ENCODE assay signal across 2 cellular contexts in the genomic region with DNA sequence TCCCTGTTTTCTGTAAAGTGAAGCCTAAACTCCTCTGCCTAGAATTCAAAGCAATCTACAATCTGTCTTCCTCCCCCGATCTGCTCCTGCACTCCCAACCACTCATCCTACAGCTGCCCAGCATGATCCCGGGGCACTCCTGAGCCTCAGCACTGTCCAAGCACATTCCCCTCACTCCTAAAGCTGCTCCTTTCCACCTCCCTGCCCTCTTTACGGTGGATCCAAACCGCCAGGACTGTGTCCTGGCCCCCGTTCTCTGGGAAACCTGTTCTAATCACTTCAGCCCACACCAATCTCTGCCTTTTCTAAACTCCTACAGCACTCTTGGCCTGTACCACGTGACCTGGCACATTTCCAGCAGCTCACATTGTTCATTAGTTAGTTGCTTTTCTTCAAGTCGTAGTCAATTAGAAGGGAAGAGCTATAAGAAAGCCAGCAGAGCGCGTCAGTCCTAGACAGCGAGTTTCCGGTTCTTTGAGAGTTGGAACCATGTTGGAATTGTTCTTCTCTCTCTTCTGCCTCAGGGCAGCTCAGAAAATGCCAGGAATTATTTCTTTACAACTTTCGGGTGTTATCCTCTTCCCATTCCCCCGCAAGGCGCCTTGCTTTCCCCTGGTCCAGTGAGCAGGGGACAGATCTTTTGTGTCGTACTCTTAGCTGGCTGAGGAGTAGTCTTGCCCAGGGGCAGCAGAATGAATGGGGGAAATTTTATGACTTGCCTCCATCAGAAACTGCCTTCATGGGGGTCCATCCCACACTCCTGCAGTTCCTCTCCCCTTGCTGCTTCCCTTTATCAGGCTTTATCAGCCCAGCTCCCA.
TF ChIP-seq lines count a peak whose summit lies in the region.

No MANE protein-coding gene starts in this region.

TF ChIP-seq in HEK293, 187 proteins besides CTCF, POLR2A, EP300 and RAD21 (continued from another document and continues in another):
- no peak for TF ChIP-seq ZNF341 (tag by site-specific recombination; IDR thresholded peaks at IDR 0.05; ENCODE audit: low read depth)
- peak; percentile 76; the same call in 1 of the 2 replicates for TF ChIP-seq ZNF701 (tag by site-specific recombination; IDR thresholded peaks at IDR 0.05)
- TF ChIP-seq, protein P1, sequence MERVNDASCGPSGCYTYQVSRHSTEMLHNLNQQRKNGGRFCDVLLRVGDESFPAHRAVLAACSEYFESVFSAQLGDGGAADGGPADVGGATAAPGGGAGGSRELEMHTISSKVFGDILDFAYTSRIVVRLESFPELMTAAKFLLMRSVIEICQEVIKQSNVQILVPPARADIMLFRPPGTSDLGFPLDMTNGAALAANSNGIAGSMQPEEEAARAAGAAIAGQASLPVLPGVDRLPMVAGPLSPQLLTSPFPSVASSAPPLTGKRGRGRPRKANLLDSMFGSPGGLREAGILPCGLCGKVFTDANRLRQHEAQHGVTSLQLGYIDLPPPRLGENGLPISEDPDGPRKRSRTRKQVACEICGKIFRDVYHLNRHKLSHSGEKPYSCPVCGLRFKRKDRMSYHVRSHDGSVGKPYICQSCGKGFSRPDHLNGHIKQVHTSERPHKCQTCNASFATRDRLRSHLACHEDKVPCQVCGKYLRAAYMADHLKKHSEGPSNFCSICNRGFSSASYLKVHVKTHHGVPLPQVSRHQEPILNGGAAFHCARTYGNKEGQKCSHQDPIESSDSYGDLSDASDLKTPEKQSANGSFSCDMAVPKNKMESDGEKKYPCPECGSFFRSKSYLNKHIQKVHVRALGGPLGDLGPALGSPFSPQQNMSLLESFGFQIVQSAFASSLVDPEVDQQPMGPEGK (tag by site-specific recombination; IDR thresholded peaks at IDR 0.05) = no peak
- peak; percentile 71 for TF ChIP-seq GLIS1 (tag by site-specific recombination; IDR thresholded peaks at IDR 0.05)
- TF ChIP-seq ZFHX2 (tag by site-specific recombination; conservative IDR thresholded peaks at IDR 0.05) = peak; percentile 90
- TF ChIP-seq ZBTB17 (tag by site-specific recombination; IDR thresholded peaks at IDR 0.05) = peak; percentile 56
- TF ChIP-seq, protein P2, sequence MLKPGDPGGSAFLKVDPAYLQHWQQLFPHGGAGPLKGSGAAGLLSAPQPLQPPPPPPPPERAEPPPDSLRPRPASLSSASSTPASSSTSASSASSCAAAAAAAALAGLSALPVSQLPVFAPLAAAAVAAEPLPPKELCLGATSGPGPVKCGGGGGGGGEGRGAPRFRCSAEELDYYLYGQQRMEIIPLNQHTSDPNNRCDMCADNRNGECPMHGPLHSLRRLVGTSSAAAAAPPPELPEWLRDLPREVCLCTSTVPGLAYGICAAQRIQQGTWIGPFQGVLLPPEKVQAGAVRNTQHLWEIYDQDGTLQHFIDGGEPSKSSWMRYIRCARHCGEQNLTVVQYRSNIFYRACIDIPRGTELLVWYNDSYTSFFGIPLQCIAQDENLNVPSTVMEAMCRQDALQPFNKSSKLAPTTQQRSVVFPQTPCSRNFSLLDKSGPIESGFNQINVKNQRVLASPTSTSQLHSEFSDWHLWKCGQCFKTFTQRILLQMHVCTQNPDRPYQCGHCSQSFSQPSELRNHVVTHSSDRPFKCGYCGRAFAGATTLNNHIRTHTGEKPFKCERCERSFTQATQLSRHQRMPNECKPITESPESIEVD (tag by site-specific recombination; IDR thresholded peaks at IDR 0.05) = no peak
- peak; percentile 89 for TF ChIP-seq WT1 (tag by site-specific recombination; IDR thresholded peaks at IDR 0.05)
- no peak for TF ChIP-seq ZNF843 (tag by site-specific recombination; IDR thresholded peaks at IDR 0.05)
- no peak for TF ChIP-seq BCL11B (tag by site-specific recombination; IDR thresholded peaks at IDR 0.05; ENCODE audit: low read depth)
- TF ChIP-seq ZFP37 (tag by site-specific recombination; IDR thresholded peaks at IDR 0.05) = no peak
- no peak for TF ChIP-seq ZNF404 (tag by site-specific recombination; IDR thresholded peaks at IDR 0.05)
- TF ChIP-seq ZNF544 (tag by site-specific recombination; IDR thresholded peaks at IDR 0.05) = no peak
- TF ChIP-seq SALL2 (tag by site-specific recombination; IDR thresholded peaks at IDR 0.05; ENCODE audit: borderline replicate concordance) = no peak
- TF ChIP-seq, protein P3, sequence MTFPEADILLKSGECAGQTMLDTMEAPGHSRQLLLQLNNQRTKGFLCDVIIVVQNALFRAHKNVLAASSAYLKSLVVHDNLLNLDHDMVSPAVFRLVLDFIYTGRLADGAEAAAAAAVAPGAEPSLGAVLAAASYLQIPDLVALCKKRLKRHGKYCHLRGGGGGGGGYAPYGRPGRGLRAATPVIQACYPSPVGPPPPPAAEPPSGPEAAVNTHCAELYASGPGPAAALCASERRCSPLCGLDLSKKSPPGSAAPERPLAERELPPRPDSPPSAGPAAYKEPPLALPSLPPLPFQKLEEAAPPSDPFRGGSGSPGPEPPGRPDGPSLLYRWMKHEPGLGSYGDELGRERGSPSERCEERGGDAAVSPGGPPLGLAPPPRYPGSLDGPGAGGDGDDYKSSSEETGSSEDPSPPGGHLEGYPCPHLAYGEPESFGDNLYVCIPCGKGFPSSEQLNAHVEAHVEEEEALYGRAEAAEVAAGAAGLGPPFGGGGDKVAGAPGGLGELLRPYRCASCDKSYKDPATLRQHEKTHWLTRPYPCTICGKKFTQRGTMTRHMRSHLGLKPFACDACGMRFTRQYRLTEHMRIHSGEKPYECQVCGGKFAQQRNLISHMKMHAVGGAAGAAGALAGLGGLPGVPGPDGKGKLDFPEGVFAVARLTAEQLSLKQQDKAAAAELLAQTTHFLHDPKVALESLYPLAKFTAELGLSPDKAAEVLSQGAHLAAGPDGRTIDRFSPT (tag by site-specific recombination; IDR thresholded peaks at IDR 0.05) = no peak
- TF ChIP-seq, protein P4, sequence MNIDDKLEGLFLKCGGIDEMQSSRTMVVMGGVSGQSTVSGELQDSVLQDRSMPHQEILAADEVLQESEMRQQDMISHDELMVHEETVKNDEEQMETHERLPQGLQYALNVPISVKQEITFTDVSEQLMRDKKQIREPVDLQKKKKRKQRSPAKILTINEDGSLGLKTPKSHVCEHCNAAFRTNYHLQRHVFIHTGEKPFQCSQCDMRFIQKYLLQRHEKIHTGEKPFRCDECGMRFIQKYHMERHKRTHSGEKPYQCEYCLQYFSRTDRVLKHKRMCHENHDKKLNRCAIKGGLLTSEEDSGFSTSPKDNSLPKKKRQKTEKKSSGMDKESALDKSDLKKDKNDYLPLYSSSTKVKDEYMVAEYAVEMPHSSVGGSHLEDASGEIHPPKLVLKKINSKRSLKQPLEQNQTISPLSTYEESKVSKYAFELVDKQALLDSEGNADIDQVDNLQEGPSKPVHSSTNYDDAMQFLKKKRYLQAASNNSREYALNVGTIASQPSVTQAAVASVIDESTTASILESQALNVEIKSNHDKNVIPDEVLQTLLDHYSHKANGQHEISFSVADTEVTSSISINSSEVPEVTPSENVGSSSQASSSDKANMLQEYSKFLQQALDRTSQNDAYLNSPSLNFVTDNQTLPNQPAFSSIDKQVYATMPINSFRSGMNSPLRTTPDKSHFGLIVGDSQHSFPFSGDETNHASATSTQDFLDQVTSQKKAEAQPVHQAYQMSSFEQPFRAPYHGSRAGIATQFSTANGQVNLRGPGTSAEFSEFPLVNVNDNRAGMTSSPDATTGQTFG (tag by site-specific recombination; IDR thresholded peaks at IDR 0.05; ENCODE audit: borderline replicate concordance) = no peak

TF ChIP-seq in SK-N-SH treated with all-trans-retinoic acid at 6 μM for 48 hours, 23 proteins besides CTCF, POLR2A, EP300 and RAD21 (continued from another document):
- TF ChIP-seq, protein P5, sequence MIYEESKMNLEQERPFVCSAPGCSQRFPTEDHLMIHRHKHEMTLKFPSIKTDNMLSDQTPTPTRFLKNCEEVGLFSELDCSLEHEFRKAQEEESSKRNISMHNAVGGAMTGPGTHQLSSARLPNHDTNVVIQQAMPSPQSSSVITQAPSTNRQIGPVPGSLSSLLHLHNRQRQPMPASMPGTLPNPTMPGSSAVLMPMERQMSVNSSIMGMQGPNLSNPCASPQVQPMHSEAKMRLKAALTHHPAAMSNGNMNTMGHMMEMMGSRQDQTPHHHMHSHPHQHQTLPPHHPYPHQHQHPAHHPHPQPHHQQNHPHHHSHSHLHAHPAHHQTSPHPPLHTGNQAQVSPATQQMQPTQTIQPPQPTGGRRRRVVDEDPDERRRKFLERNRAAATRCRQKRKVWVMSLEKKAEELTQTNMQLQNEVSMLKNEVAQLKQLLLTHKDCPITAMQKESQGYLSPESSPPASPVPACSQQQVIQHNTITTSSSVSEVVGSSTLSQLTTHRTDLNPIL (CRISPR knock-in tag; IDR thresholded peaks at IDR 0.05; ENCODE audit: low read depth) = no peak
